20 cellular contexts compared by ENCODE assay signal in the genomic region with DNA sequence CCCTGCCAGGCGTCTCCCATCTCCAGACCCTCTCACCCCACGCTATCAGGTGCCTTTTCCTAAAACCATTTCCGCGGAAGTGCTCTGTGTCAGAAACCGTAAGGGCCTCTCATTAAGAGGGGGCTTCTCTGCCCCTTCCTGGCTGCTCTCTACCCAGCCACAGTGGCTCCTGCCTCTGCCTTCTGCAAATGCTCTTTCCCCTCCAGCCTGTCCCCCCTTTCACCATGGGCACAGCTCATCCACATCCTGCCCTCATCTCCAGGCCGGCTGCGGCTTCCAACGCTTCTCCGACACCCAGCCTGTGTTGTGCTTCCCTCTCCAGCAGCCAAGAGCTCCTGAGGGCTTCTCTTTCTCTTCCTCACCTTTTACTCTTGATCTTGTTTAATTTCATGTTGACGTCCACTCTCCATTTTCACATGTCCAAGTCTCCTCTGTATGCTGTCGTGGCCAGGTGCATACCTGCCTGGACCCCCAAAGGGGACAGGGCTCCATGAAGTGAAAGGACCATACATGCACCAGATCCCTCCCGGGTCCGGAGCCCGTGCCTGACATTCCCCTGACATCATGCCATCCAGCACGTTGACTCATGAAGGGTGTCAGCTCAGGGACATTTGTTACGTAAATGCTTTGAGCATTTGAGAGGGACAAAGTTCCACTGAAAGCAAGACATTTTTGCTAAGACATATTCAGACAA.
"Had no signal": no experiment of that assay in that cellular context is flagged by ENCODE, and none has a peak within 500 bp of the region (broad histone marks: within the 10 kb centered on the region; RNA-seq: fewer than 3 reads in every experiment).

No MANE protein-coding gene starts in this region.

- H3K9me3 Mint-ChIP-seq: natural killer cell treated with Interleukin-12 subunit alpha and Interleukin-12 subunit beta and Interleukin-15 and Interleukin-18, amount 100 ng/mL, for 72 hours; stimulated activated memory B cell treated with anti-CD40 and anti-IgM and Interleukin-4, amounts not matched to agents 10 μg/mL and 1 μg/mL and 100 μg/mL, for 72 hours; stimulated activated naive CD8-positive, alpha-beta T cell treated with anti-CD3 and anti-CD28 coated beads, Interleukin-15, Interleukin-2, amounts not matched to agents 100 ng/mL and 50 ng/mL, for 24 hours had no signal

- H3K4me3 Mint-ChIP-seq: natural killer cell treated with Interleukin-12 subunit alpha and Interleukin-12 subunit beta and Interleukin-15 and Interleukin-18, amount 100 ng/mL, for 72 hours; stimulated activated memory B cell treated with anti-CD40 and anti-IgM and Interleukin-4, amounts not matched to agents 10 μg/mL and 1 μg/mL and 100 μg/mL, for 72 hours; stimulated activated naive CD8-positive, alpha-beta T cell treated with anti-CD3 and anti-CD28 coated beads, Interleukin-15, Interleukin-2, amounts not matched to agents 100 ng/mL and 50 ng/mL, for 24 hours had no signal

- DNase-seq: effector CD4-positive, alpha-beta T cell; foreskin melanocyte; head of caudate nucleus; hippocampal formation; kidney glomerular epithelial cell; midbrain; spleen; stimulated activated CD4-positive, alpha-beta T cell treated with anti-CD3 and anti-CD28 coated beads, Interleukin-15, amount 100 ng/mL, for 24 hours; stimulated activated CD4-positive, alpha-beta T cell treated with anti-CD3 and anti-CD28 coated beads, Interleukin-1b, Interleukin-23, amount 100 ng/mL, for 48 hours; stimulated activated CD4-positive, alpha-beta T cell treated with anti-CD3 and anti-CD28 coated beads, Interleukin-4, amount 100 ng/mL, for 24 hours; tibial artery; upper lobe of left lung had no signal

- H3K4me1 Mint-ChIP-seq: stimulated activated memory B cell treated with anti-CD40 and anti-IgM and Interleukin-4, amounts not matched to agents 10 μg/mL and 1 μg/mL and 100 μg/mL, for 72 hours had no signal

- H3K4me1 ChIP-seq: spleen, upper lobe of left lung, vagina had no signal

- H3K36me3 ChIP-seq: neutrophil, spleen, tibial artery, upper lobe of left lung, vagina had no signal

- H3K27ac ChIP-seq: coronary artery, neutrophil, spleen, tibial artery, upper lobe of left lung, vagina had no signal

- H3K4me3 ChIP-seq: coronary artery, spleen, tibial artery, upper lobe of left lung, vagina had no signal

- H3K36me3 Mint-ChIP-seq: natural killer cell treated with Interleukin-12 subunit alpha and Interleukin-12 subunit beta and Interleukin-15 and Interleukin-18, amount 100 ng/mL, for 72 hours; stimulated activated memory B cell treated with anti-CD40 and anti-IgM and Interleukin-4, amounts not matched to agents 10 μg/mL and 1 μg/mL and 100 μg/mL, for 72 hours had no signal

- H3K9me3 ChIP-seq: neutrophil, tibial artery, upper lobe of left lung, vagina had no signal

- ATAC-seq: left lobe of liver; natural killer cell treated with Interleukin-12 subunit alpha and Interleukin-12 subunit beta and Interleukin-15 and Interleukin-18, amount 100 ng/mL, for 72 hours; sciatic nerve; stimulated activated memory B cell treated with anti-CD40 and anti-IgM and Interleukin-4, amounts not matched to agents 10 μg/mL and 1 μg/mL and 100 μg/mL, for 72 hours had no signal

- H3K27ac Mint-ChIP-seq: natural killer cell treated with Interleukin-12 subunit alpha and Interleukin-12 subunit beta and Interleukin-15 and Interleukin-18, amount 100 ng/mL, for 72 hours; stimulated activated memory B cell treated with anti-CD40 and anti-IgM and Interleukin-4, amounts not matched to agents 10 μg/mL and 1 μg/mL and 100 μg/mL, for 72 hours; stimulated activated naive CD8-positive, alpha-beta T cell treated with anti-CD3 and anti-CD28 coated beads, Interleukin-15, Interleukin-2, amounts not matched to agents 100 ng/mL and 50 ng/mL, for 24 hours had no signal

- H3K27me3 ChIP-seq: neutrophil, tibial artery, upper lobe of left lung, vagina had no signal
